In genomic region chr7:158133057-158133456, GRCh38 we compare ENCODE assay signal across 7 cellular contexts.
"Had no signal": no experiment of that assay in that cellular context is flagged by ENCODE, and none has a peak within 500 bp of the region (broad histone marks: within the 10 kb centered on the region; RNA-seq: fewer than 3 reads in every experiment).

No MANE protein-coding gene starts in this region.

- H3K27ac Mint-ChIP-seq: GM23338, H9 had no signal

- DNase-seq: HCEC 1CT, IMR-90 had no signal

- H3K4me3 Mint-ChIP-seq: GM23338, H9 had no signal

- H3K4me3 ChIP-seq: GM23338 had no signal

- H3K4me2 ChIP-seq: GM23338 had no signal

- H2AFZ ChIP-seq: GM23338 had no signal

- ATAC-seq: GM23338 had no signal

- H3K4me1 Mint-ChIP-seq: GM23338, H9 had no signal

- FAIRE-seq: H1, H54, HTR-8/SVneo had no signal
